In the genomic region with DNA sequence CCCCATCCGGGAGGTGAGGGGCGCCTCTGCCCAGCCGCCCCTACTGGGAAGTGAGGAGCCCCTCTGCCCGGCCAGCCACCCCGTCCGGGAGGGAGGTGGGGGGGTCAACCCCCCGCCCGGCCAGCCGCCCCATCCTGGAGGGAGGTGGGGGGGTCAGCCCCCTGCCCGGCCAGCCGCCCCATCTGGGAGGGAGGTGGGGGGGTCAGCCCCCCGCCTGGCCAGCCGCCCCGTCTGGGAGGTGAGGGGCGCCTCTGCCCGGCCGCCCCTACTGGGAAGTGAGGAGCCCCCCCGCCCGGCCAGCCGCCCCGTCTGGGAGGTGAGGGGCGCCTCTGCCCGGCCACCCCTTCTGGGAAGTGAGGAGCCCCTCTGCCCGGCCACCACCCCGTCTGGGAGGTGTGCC, we compare ENCODE assay signal across 5 cellular contexts. TPM values are rescaled to one million over a fixed set of nuclear protein-coding genes. Genes with fewer than 3 reads are reported as not detected.
A peak's percentile ranks its signal among the peaks of the same experiment; 100 is the strongest.
DNase-seq lines count a peak whose midpoint lies in the region; FAIRE-seq and TF ChIP-seq lines count a peak whose summit lies in the region.
"Not testable (repeated sequence)": the region's sequence is repeated elsewhere in the genome, so short reads cannot be mapped to it uniquely, and the experiment has no call there.

No MANE protein-coding gene starts in this region.

- H3K9me3 ChIP-seq in GM23248 (ENCODE audit: low read depth); kidney (ENCODE audit: control insufficient read depth in 1 of 2, low read length in 2 of 2); suprapubic skin: not testable (repeated sequence)

- in situ Hi-C loops in GM23248 (cut with MboI) = not testable (repeated sequence)

- H3K36me3 ChIP-seq in GM23248 (ENCODE audit: low read depth); kidney (ENCODE audit: control insufficient read depth in 1 of 2, insufficient read depth in 2 of 2, low read length in 2 of 2); suprapubic skin: not testable (repeated sequence)

- H4K20me1 ChIP-seq in GM23248 (ENCODE audit: insufficient read depth) = not testable (repeated sequence)

- TF ChIP-seq EP300 in suprapubic skin (IDR thresholded peaks at IDR 0.05) = not testable (repeated sequence)

- not testable (repeated sequence) for H3K27ac ChIP-seq in GM23248; kidney (ENCODE audit: low read depth in 2 of 2, low read length in 2 of 2)
- peak overlapping the region; percentile 63 for H3K27ac ChIP-seq in VCaP
- H3K27ac ChIP-seq in skin epidermis = peak overlapping the region in 11 of 21 experiments; percentile 7 to 84 (median 70)
- peak overlapping the region; percentile 18 for H3K27ac ChIP-seq in suprapubic skin

- WGBS in GM23248 (ENCODE audit: low coverage in 1 of 2, low lambda C conversion rate in 2 of 2, missing lambda C conversion rate in 2 of 2), 2 experiments = 59% methylated on average over 14 of the region's 25 CpGs; no CpG with 5 or more reads in 1 of the 2 experiments
- 61% methylated on average over 5 of the region's 25 CpGs for WGBS in suprapubic skin

- H3K9ac ChIP-seq in GM23248 = peak overlapping the region; percentile 46; the same call in 1 of the 2 replicates
- H3K9ac ChIP-seq in kidney (ENCODE audit: low read length in 2 of 2) = not testable (repeated sequence)

- not testable (repeated sequence) for FAIRE-seq in kidney (lab: Jason Lieb, UNC)

- TF ChIP-seq POLR2A in suprapubic skin (IDR thresholded peaks at IDR 0.05) = not testable (repeated sequence)

- H3F3A ChIP-seq in GM23248 (ENCODE audit: insufficient read depth) = not testable (repeated sequence)

- H3K4me1 ChIP-seq in GM23248 (ENCODE audit: insufficient read depth) = not testable (repeated sequence)
- H3K4me1 ChIP-seq in kidney (ENCODE audit: control insufficient read depth in 1 of 2, insufficient read depth in 1 of 2, low read depth in 1 of 2, low read length in 2 of 2) = peaks cover 12 to 15% of the 10 kb centered on the region in 2 donors
- H3K4me1 ChIP-seq in suprapubic skin = peaks cover 28% of the 10 kb centered on the region

- H3K4me2 ChIP-seq in GM23248 (ENCODE audit: unreplicated experiment) = not testable (repeated sequence)

- not testable (repeated sequence) for DNase-seq in GM23248; suprapubic skin (ENCODE audit: low spot score in 2 of 2)
- DNase-seq in kidney = peak; percentile 37

- H3K27me3 ChIP-seq in GM23248 (replicated peaks; ENCODE audit: insufficient read depth); suprapubic skin: not testable (repeated sequence)

- H2AFZ ChIP-seq in GM23248 = peak overlapping the region; percentile 56

- not testable (repeated sequence) for H3K79me2 ChIP-seq in GM23248 (ENCODE audit: insufficient read depth)

- intact Hi-C loops in kidney (cut with DNase I) = not testable (repeated sequence)

- not testable (repeated sequence) for H3K9me2 ChIP-seq in GM23248 (ENCODE audit: insufficient read depth)

- H3K4me3 ChIP-seq in GM23248; kidney (ENCODE audit: low read length in 2 of 2): not testable (repeated sequence)
- H3K4me3 ChIP-seq in skin epidermis (peak overlapping the region in 3 of 7 experiments; percentile 4 to 19 (median 14)), suprapubic skin (peak overlapping the region; percentile 8)

- not testable (repeated sequence) for TF ChIP-seq CTCF in VCaP (conservative IDR thresholded peaks at IDR 0.05); kidney (IDR thresholded peaks at IDR 0.05; ENCODE audit: borderline replicate concordance, extremely low read depth, insufficient read depth); suprapubic skin (IDR thresholded peaks at IDR 0.05)

RNA-seq across cellular contexts. Expression of a gene that starts 17.5 kb away (rescaled TPM):
- total RNA-seq in GM23248 (2014; rRNA removed; shearing (Covaris generic)) = 59.1 and 59.6 TPM in 2 replicates
- polyA plus RNA-seq in GM23248 (2016; fragmentation: Nextera tagmentation; extraction: Ambion mirVana) (56.5 and 57.4 TPM in 2 replicates), kidney (ENCODE audit: insufficient read depth, low read depth, low replicate concordance) (112 TPM)
- total RNA-seq in kidney (69.4 TPM), suprapubic skin (100 to 1,000 TPM; 169 to 269 (median 246) TPM)

RNA-seq across cellular contexts. Expression of a gene that starts 48.8 kb away (rescaled TPM):
- total RNA-seq in GM23248 (2014; rRNA removed; shearing (Covaris generic)) = 32.5 and 39.3 TPM in 2 replicates
- polyA plus RNA-seq in GM23248 (2016; fragmentation: Nextera tagmentation; extraction: Ambion mirVana) = 20.6 and 21.7 TPM in 2 replicates
- 31.2 TPM for total RNA-seq in kidney
- 24.0 TPM for polyA plus RNA-seq in kidney (ENCODE audit: insufficient read depth, low read depth, low replicate concordance)
- 10 to 100 TPM; 34.8 to 59.2 (median 44.9) TPM for total RNA-seq in suprapubic skin
